In the genomic region with DNA sequence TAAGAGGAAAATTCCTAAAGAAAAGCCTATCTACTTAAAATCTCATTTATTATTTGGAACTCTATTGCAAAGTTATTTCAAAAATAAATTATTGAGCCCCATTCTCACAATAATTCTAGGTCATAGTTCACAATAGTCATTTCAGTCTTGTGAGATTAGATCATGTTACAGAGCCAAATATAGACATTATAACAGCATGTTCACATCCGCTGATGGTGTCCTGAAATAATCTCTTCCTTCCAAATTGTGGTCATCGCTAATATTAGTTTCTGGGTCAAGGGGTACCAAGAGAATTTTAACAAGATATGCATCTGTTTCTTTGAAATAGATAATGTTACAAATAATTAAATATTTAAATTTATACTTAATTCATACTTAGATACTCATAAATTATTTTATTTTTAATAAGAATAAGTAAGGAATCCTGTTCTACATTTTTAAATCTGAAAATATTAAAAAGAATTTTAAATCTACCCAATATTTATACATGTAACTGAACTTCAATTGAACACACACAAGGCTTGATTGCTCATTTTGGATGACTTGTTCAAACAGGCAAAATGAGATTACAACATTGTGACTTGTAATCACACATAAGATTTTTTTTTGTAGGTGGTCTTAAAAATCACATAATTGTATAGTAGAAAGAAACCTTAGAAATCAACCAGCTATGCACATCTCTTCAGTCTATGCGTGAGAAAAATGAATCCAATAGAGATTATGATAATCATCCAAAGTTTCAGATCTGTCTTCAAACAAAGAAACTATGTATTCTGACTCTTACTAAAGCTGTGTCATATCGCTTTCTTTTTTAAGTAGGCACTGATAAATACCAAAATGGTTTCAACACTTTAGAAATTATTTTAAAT, we compare ENCODE assay signal across 15 cellular contexts. TPM values are rescaled to one million over a fixed set of nuclear protein-coding genes. Genes with fewer than 3 reads are reported as not detected.
DNase-seq lines count a peak whose midpoint lies in the region; ATAC-seq, FAIRE-seq and TF ChIP-seq lines count a peak whose summit lies in the region.
"Had no signal": no experiment of that assay in that cellular context is flagged by ENCODE, and none has a peak within 500 bp of the region (broad histone marks: within the 10 kb centered on the region; RNA-seq: fewer than 3 reads in every experiment).

No MANE protein-coding gene starts in this region.

- H3K27me3 ChIP-seq in HCT116 (ENCODE audit: insufficient read depth, low read length) (no peaks in the 10 kb centered on the region), brain microvascular endothelial cell (replicated peaks) (no peaks in the 10 kb centered on the region), skeletal muscle tissue (ENCODE audit: control insufficient read depth in 3 of 3, insufficient read depth in 3 of 3, low read length in 3 of 3) (no peaks in the 10 kb centered on the region)
- H3K27me3 ChIP-seq: tibial nerve had no signal

- peak overlapping the region in 1 of 2 experiments; percentile 18; a peak in 1 of 4 replicates for H3K4me3 ChIP-seq in HCT116 (replicated peaks in 1 of 2; ENCODE audit: low read depth in 1 of 2, low read length in 2 of 2)
- no peak overlapping the region for H3K4me3 ChIP-seq in brain microvascular endothelial cell (ENCODE audit: low read depth, low read length)
- H3K4me3 ChIP-seq in skeletal muscle tissue (ENCODE audit: low read length in 3 of 3), result no peak overlapping the region
- H3K4me3 ChIP-seq: tibial nerve had no signal

- RAD21 ChIA-PET in HCT116 (lab: Charles Lee; ENCODE audit: low non-redundant PET in 1 of 2, low total read pairs in 2 of 2, uncharacterized antibody in 2 of 2, unreplicated experiment in 2 of 2), result no interaction called here

- BruUV-seq in HCT116 (replicated peaks; lab: Mats Ljungman, UMichigan), result no TSS peak

- FAIRE-seq in GM12892 (lab: Jason Lieb, UNC), result no peak

- intact Hi-C loops in HCT116 (cut with micrococcal nuclease), result no loop called here
- intact Hi-C loops in left ventricle myocardium superior (cut with micrococcal nuclease), result no loop called here

- no peaks in the 10 kb centered on the region for H4K20me1 ChIP-seq in HCT116 (ENCODE audit: insufficient read depth)

- H3K27me3 Mint-ChIP-seq in immature natural killer cell (ENCODE audit: low read depth in 3 of 3), result peaks cover 0 to 3% (median 0%) of the 10 kb centered on the region in 3 donors
- H3K27me3 Mint-ChIP-seq: brain had no signal

- no peaks in the 10 kb centered on the region for H3K4me1 Mint-ChIP-seq in immature natural killer cell

- H3K9me3 ChIP-seq in HCT116 (ENCODE audit: control insufficient read depth in 1 of 2, insufficient read depth in 1 of 2, low read depth in 1 of 2, low read length in 2 of 2), result no peaks in the 10 kb centered on the region
- no peaks in the 10 kb centered on the region for H3K9me3 ChIP-seq in skeletal muscle tissue (ENCODE audit: control insufficient read depth in 3 of 3, low read length in 3 of 3)
- H3K9me3 ChIP-seq: tibial nerve had no signal

- H3K9ac ChIP-seq in HCT116 (ENCODE audit: low read length), result peak overlapping the region; percentile 52
- H3K9ac ChIP-seq in skeletal muscle tissue (ENCODE audit: low read depth in 1 of 3, low read length in 3 of 3), result no peak overlapping the region

- TF ChIP-seq RAD21 in HCT116 (IDR thresholded peaks at IDR 0.05; ENCODE audit: low read depth), result no peak

- peaks cover 23 to 47% of the 10 kb centered on the region in 2 experiments for H3K4me1 ChIP-seq in HCT116 (ENCODE audit: control insufficient read depth in 1 of 2, insufficient read depth in 2 of 2, low read length in 2 of 2)
- peaks cover 0 to 12% (median 5%) of the 10 kb centered on the region in 3 donors for H3K4me1 ChIP-seq in skeletal muscle tissue (ENCODE audit: control insufficient read depth in 3 of 3, insufficient read depth in 3 of 3, low read length in 3 of 3)

- POLR2A ChIA-PET in HCT116 (lab: Charles Lee), result no interaction called here

- TF ChIP-seq POLR2A in HCT116 (IDR thresholded peaks at IDR 0.05; ENCODE audit: borderline replicate concordance, extremely low read depth, insufficient read depth, insufficient read length), result no peak
- TF ChIP-seq POLR2A in GM12892 (IDR thresholded peaks at IDR 0.05; ENCODE audit: low read depth, low read length), result no peak

- H3K36me3 ChIP-seq in HCT116 (ENCODE audit: control insufficient read depth in 1 of 2, insufficient read depth in 2 of 2, low read length in 2 of 2), result no peaks in the 10 kb centered on the region
- H3K36me3 ChIP-seq in brain microvascular endothelial cell (replicated peaks), result no peaks in the 10 kb centered on the region
- H3K36me3 ChIP-seq in skeletal muscle tissue (ENCODE audit: control insufficient read depth in 3 of 3, insufficient read depth in 3 of 3, low read length in 3 of 3), result no peaks in the 10 kb centered on the region
- H3K36me3 ChIP-seq: tibial nerve had no signal

- DNase-seq in HCT116 (ENCODE audit: low read depth, low spot score) (peak; percentile 1), brain microvascular endothelial cell (peak; percentile 65), left ventricle myocardium superior (no peak), inferior parietal cortex (ENCODE audit: extremely low spot score) (no peak), GM12892 (ENCODE audit: insufficient read length) (no peak), immature natural killer cell (no peak), DMS79 treated with DMSO at 0.1 percent for 48 hours (lab: John Stamatoyannopoulos, UW) (no peak)
- DNase-seq: hippocampal formation, KBM-7, NCI-H510A had no signal

- H3K36me3 Mint-ChIP-seq in immature natural killer cell, result no peaks in the 10 kb centered on the region
- H3K36me3 Mint-ChIP-seq: brain had no signal

- in situ Hi-C loops in brain microvascular endothelial cell (cut with HindIII; ENCODE audit: low pct_ligation_motif_present, low sequenced_read_pairs), result no loop called here

- no peak overlapping the region for H3K4me3 Mint-ChIP-seq in immature natural killer cell
- H3K4me3 Mint-ChIP-seq: brain; T-helper 1 cell treated with Interleukin-12 subunit alpha and Interleukin-12 subunit beta and Interleukin-4 antibody, amounts not matched to agents 30 μg/mL and 1 μg/mL, for 36 hours had no signal

- CTCF ChIA-PET in HCT116 (lab: Charles Lee), result no interaction called here

- ATAC-seq in HCT116 (peak; percentile 68), left ventricle myocardium superior (peak; percentile 89)

- TF ChIP-seq CTCF in HCT116 (IDR thresholded peaks at IDR 0.05 in 2 of 3, conservative IDR thresholded peaks at IDR 0.05 in 1 of 3; ENCODE audit: borderline replicate concordance in 1 of 3, insufficient read depth in 1 of 3, low read depth in 2 of 3, low read length in 2 of 3) (no peak), brain microvascular endothelial cell (IDR thresholded peaks at IDR 0.05; ENCODE audit: low read depth, low read length, missing control alignments) (no peak)

- peaks cover 5 to 34% (median 9%) of the 10 kb centered on the region in 6 donors for H3K9me3 Mint-ChIP-seq in immature natural killer cell
- H3K9me3 Mint-ChIP-seq: T-helper 1 cell treated with Interleukin-12 subunit alpha and Interleukin-12 subunit beta and Interleukin-4 antibody, amounts not matched to agents 30 μg/mL and 1 μg/mL, for 36 hours had no signal

- H2AFZ ChIP-seq in HCT116 (ENCODE audit: low read depth, low read length, poor library complexity, severe bottlenecking), result peak overlapping the region; percentile 94

- peak overlapping the region; percentile 85; the same call in 1 of the 2 replicates for H3K27ac ChIP-seq in HCT116 (ENCODE audit: low read depth, low read length)
- H3K27ac ChIP-seq in brain microvascular endothelial cell, result peak overlapping the region; percentile 98
- H3K27ac ChIP-seq in skeletal muscle tissue (ENCODE audit: low read depth, low read length), result peak overlapping the region; percentile 81

- H3K27ac Mint-ChIP-seq in immature natural killer cell, result no peak overlapping the region
- H3K27ac Mint-ChIP-seq: T-helper 1 cell treated with Interleukin-12 subunit alpha and Interleukin-12 subunit beta and Interleukin-4 antibody, amounts not matched to agents 30 μg/mL and 1 μg/mL, for 36 hours had no signal

- H3K79me2 ChIP-seq in HCT116 (ENCODE audit: insufficient read depth, low read length), result no peaks in the 10 kb centered on the region

- H3K9me2 ChIP-seq in HCT116 (ENCODE audit: insufficient read depth), result no peaks in the 10 kb centered on the region

- H3K4me2 ChIP-seq in HCT116 (ENCODE audit: low read length), result peak overlapping the region; percentile 66

TF ChIP-seq in HCT116, 20 proteins besides CTCF, POLR2A, EP300 and RAD21 (continues in another document):
- TF ChIP-seq YY1 (IDR thresholded peaks at IDR 0.05; ENCODE audit: extremely low read depth, insufficient replicate concordance, low read depth, low read length) (no peak), POLR2AphosphoS5 (IDR thresholded peaks at IDR 0.05; ENCODE audit: low read depth, low read length) (no peak), EZH2phosphoT487 (IDR thresholded peaks at IDR 0.05; ENCODE audit: borderline replicate concordance) (no peak), ELF1 (IDR thresholded peaks at IDR 0.05; ENCODE audit: borderline replicate concordance, low read depth) (no peak), EGR1 (IDR thresholded peaks at IDR 0.05; ENCODE audit: low read depth) (no peak), EZH2 (IDR thresholded peaks at IDR 0.05) (no peak), ZFX (IDR thresholded peaks at IDR 0.05) (no peak), CEBPB (IDR thresholded peaks at IDR 0.05; ENCODE audit: low read depth) (0 out of 2 replicates have a peak, but pooled peaks have one; percentile 43), SRF (IDR thresholded peaks at IDR 0.05; ENCODE audit: low read depth) (peak; percentile 77)
- TF ChIP-seq, protein P1, sequence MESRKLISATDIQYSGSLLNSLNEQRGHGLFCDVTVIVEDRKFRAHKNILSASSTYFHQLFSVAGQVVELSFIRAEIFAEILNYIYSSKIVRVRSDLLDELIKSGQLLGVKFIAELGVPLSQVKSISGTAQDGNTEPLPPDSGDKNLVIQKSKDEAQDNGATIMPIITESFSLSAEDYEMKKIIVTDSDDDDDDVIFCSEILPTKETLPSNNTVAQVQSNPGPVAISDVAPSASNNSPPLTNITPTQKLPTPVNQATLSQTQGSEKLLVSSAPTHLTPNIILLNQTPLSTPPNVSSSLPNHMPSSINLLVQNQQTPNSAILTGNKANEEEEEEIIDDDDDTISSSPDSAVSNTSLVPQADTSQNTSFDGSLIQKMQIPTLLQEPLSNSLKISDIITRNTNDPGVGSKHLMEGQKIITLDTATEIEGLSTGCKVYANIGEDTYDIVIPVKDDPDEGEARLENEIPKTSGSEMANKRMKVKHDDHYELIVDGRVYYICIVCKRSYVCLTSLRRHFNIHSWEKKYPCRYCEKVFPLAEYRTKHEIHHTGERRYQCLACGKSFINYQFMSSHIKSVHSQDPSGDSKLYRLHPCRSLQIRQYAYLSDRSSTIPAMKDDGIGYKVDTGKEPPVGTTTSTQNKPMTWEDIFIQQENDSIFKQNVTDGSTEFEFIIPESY (IDR thresholded peaks at IDR 0.05; ENCODE audit: extremely low read depth, insufficient replicate concordance, low read length), result no peak

RNA-seq across cellular contexts. Expression of a gene that starts 13.1 kb away (rescaled TPM):
- total RNA-seq in HCT116 (2021; ENCODE audit: unreplicated experiment), result not detected
- not detected in 2 replicates for polyA plus RNA-seq in HCT116 (2012)
- total RNA-seq in left ventricle myocardium superior, result not detected
- not detected for total RNA-seq in skeletal muscle tissue
- not detected for polyA plus RNA-seq in GM12892 (2012; ENCODE audit: missing spikeins)
- not detected for polyA plus RNA-seq in immature natural killer cell
- total RNA-seq: tibial nerve had no signal
- polyA plus RNA-seq: neural cell had no signal

Comparison
In these comparisons a context has a peak if more than half of its experiments do, and no peak if none do; other contexts are left out.
1. DNase-seq: peak in HCT116 (single experiment) and brain microvascular endothelial cell (single experiment); none in left ventricle myocardium superior (single experiment), inferior parietal cortex (single experiment), GM12892 (single experiment), immature natural killer cell (0 of 3) and DMS79 treated with DMSO at 0.1 percent for 48 hours (single experiment).
2. Peak in every context shown above with its lines, with median percentiles within 50 percentile points of each other: H3K27ac ChIP-seq.